In the genomic region with DNA sequence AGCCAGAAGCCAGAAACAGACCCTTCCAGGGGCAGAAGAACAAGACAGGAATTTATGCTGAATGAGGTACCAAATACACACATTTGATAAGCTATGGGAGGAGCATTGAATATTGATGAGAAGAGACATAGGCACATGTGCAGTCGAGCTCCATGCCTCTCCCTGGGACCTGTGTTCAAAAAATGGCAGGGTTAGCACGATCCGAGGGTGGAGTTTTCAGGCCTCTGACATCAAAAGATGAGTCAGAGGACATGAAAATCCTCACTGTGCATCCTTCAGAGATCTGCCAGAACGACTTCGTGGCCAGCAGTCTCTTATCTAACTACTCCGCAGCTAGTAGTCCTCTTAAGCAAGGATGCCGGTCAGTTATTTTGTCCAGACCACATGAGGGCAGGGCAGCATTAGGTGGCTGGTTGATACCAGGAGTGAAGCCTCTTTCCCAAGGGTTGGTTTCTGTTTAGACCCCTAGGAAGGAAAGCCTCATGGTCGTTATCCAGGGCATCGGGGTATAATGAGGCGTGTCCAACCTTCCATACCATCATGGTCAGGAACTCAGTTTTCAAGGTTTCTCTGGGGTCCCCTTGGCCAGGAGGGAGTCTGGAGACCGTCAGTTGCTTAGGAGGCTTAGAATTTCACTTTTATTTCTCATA, we compare ENCODE assay signal across 22 cellular contexts. TPM values are rescaled to one million over a fixed set of nuclear protein-coding genes. Genes with fewer than 3 reads are reported as not detected.
A peak's percentile ranks its signal among the peaks of the same experiment; 100 is the strongest.
DNase-seq lines count a peak whose midpoint lies in the region; ATAC-seq and TF ChIP-seq lines count a peak whose summit lies in the region.
"Had no signal": no experiment of that assay in that cellular context is flagged by ENCODE, and none has a peak within 500 bp of the region (broad histone marks: within the 10 kb centered on the region; RNA-seq: fewer than 3 reads in every experiment).

No MANE protein-coding gene starts in this region.

- no peak overlapping the region for H3K14ac ChIP-seq in mesenchymal stem cell (ENCODE audit: low read length in 2 of 2)

- DNase-seq in EH (ENCODE audit: low read depth) (peak; percentile 30), WERI-Rb-1 (no peak), mesenchymal stem cell (peak; percentile 52), esophagus squamous epithelium (lab: John Stamatoyannopoulos, UW) (no peak), NCI-H748 treated with DMSO at 0.1 percent for 48 hours (lab: John Stamatoyannopoulos, UW) (no peak), NCI-H524 treated with DMSO at 0.1 percent for 48 hours (lab: John Stamatoyannopoulos, UW) (no peak)
- no peak for DNase-seq in natural killer cell treated with Interleukin-12 subunit alpha and Interleukin-12 subunit beta and Interleukin-15 and Interleukin-18, amount 100 ng/mL, for 72 hours (ENCODE audit: low spot score)
- DNase-seq: activated B cell treated with CpG ODN at 0.5 μM for 24 hours; CD8-positive, alpha-beta T cell; cerebellar nuclear complex; DMS79; immature natural killer cell; NCI-H1092; NCI-H2081 treated with DMSO at 0.1 percent for 48 hours; RPMI8226; stimulated activated CD4-positive, alpha-beta T cell treated with anti-CD3 and anti-CD28 coated beads, Interleukin-4, amount 100 ng/mL, for 24 hours; T-helper 1 cell had no signal

- H3K23ac ChIP-seq in mesenchymal stem cell (ENCODE audit: low read length in 2 of 2): no peak overlapping the region

- TF ChIP-seq CTCF in WERI-Rb-1 (IDR thresholded peaks at IDR 0.05; ENCODE audit: low read depth, low read length): 0 out of 2 replicates have a peak, but pooled peaks have one; percentile 20
- no peak for TF ChIP-seq CTCF in gastroesophageal sphincter (IDR thresholded peaks at IDR 0.05)
- no peak for TF ChIP-seq CTCF in esophagus squamous epithelium (IDR thresholded peaks at IDR 0.05)

- H3K36me3 ChIP-seq in WERI-Rb-1: no peaks in the 10 kb centered on the region
- no peaks in the 10 kb centered on the region for H3K36me3 ChIP-seq in gastroesophageal sphincter
- H3K36me3 ChIP-seq in mesenchymal stem cell (ENCODE audit: control insufficient read depth in 1 of 2, insufficient read depth in 2 of 2, low read depth in 1 of 2, low read length in 2 of 2): no peaks in the 10 kb centered on the region
- no peaks in the 10 kb centered on the region for H3K36me3 ChIP-seq in esophagus squamous epithelium
- H3K36me3 ChIP-seq: HAP-1 had no signal

- no peaks in the 10 kb centered on the region for H3K79me1 ChIP-seq in mesenchymal stem cell (replicated peaks; ENCODE audit: low read length, poor library complexity, severe bottlenecking)

- no peak overlapping the region for H3K27ac Mint-ChIP-seq in natural killer cell treated with Interleukin-12 subunit alpha and Interleukin-12 subunit beta and Interleukin-15 and Interleukin-18, amount 100 ng/mL, for 72 hours
- H3K27ac Mint-ChIP-seq: activated B cell treated with CpG ODN at 0.5 μM for 24 hours; activated T-helper 1 cell treated with anti-CD3 and anti-CD28 coated beads, Interleukin-12 subunit alpha, Interleukin-12 subunit beta, Interleukin-2, Interleukin-4 antibody, amounts not matched to agents 30 ng/mL and 10 ng/mL and 1 ng/mL, durations not matched to agents 14 hours and 24 hours and 36 hours; CD8-positive, alpha-beta T cell had no signal

- no peak overlapping the region for H2AFZ ChIP-seq in mesenchymal stem cell (ENCODE audit: low read depth, low read length)

- H2BK12ac ChIP-seq in mesenchymal stem cell (ENCODE audit: low read length in 2 of 2): no peak overlapping the region

- H2BK15ac ChIP-seq in mesenchymal stem cell (ENCODE audit: low read depth, poor library complexity, severe bottlenecking): no peak overlapping the region

- H3K4me2 ChIP-seq in mesenchymal stem cell (ENCODE audit: low read length, poor library complexity, severe bottlenecking): no peak overlapping the region
- H3K4me2 ChIP-seq: KMS-11 had no signal

- H3K36me3 Mint-ChIP-seq in natural killer cell treated with Interleukin-12 subunit alpha and Interleukin-12 subunit beta and Interleukin-15 and Interleukin-18, amount 100 ng/mL, for 72 hours: no peaks in the 10 kb centered on the region
- H3K36me3 Mint-ChIP-seq: CD8-positive, alpha-beta T cell; immature natural killer cell had no signal

- no peak overlapping the region for H4K91ac ChIP-seq in mesenchymal stem cell (ENCODE audit: low read length)

- no peaks in the 10 kb centered on the region for H3K9me3 ChIP-seq in WERI-Rb-1 (ENCODE audit: severe bottlenecking)
- no peaks in the 10 kb centered on the region for H3K9me3 ChIP-seq in gastroesophageal sphincter
- no peaks in the 10 kb centered on the region for H3K9me3 ChIP-seq in mesenchymal stem cell (ENCODE audit: control insufficient read depth, low read length)
- H3K9me3 ChIP-seq in esophagus squamous epithelium: no peaks in the 10 kb centered on the region
- H3K9me3 ChIP-seq: HAP-1 had no signal

- TF ChIP-seq POLR2A in gastroesophageal sphincter (IDR thresholded peaks at IDR 0.05) (no peak), esophagus squamous epithelium (IDR thresholded peaks at IDR 0.05) (no peak)

- no peak overlapping the region for H2BK5ac ChIP-seq in mesenchymal stem cell (ENCODE audit: low read depth, low read length, poor library complexity, severe bottlenecking)

- H3K27me3 ChIP-seq in WERI-Rb-1 (ENCODE audit: insufficient read depth, low read depth, severe bottlenecking) (no peaks in the 10 kb centered on the region), gastroesophageal sphincter (no peaks in the 10 kb centered on the region), mesenchymal stem cell (ENCODE audit: control insufficient read depth in 1 of 2, insufficient read depth in 1 of 2, low read length in 2 of 2) (no peaks in the 10 kb centered on the region), esophagus squamous epithelium (no peaks in the 10 kb centered on the region)

- H3K9ac ChIP-seq in mesenchymal stem cell (ENCODE audit: low read length): no peak overlapping the region
- H3K9ac ChIP-seq: KMS-11 had no signal

- no peak overlapping the region for H3K27ac ChIP-seq in WERI-Rb-1
- no peak overlapping the region for H3K27ac ChIP-seq in gastroesophageal sphincter
- no peak overlapping the region for H3K27ac ChIP-seq in mesenchymal stem cell (ENCODE audit: low read length, poor library complexity, severe bottlenecking)
- H3K27ac ChIP-seq in esophagus squamous epithelium: no peak overlapping the region
- H3K27ac ChIP-seq: KMS-11 had no signal

- H3K4me1 Mint-ChIP-seq in natural killer cell treated with Interleukin-12 subunit alpha and Interleukin-12 subunit beta and Interleukin-15 and Interleukin-18, amount 100 ng/mL, for 72 hours (ENCODE audit: low read depth in 2 of 2): no peaks in the 10 kb centered on the region
- H3K4me1 Mint-ChIP-seq: activated B cell treated with CpG ODN at 0.5 μM for 24 hours, immature natural killer cell, neural crest cell had no signal

- no peak overlapping the region for H2BK120ac ChIP-seq in mesenchymal stem cell (ENCODE audit: low read depth, low read length)

- H3K4me3 ChIP-seq in WERI-Rb-1 (ENCODE audit: low read depth, low read length): no peak overlapping the region
- no peak overlapping the region for H3K4me3 ChIP-seq in gastroesophageal sphincter
- no peak overlapping the region for H3K4me3 ChIP-seq in mesenchymal stem cell (ENCODE audit: insufficient read depth in 1 of 2, low read depth in 1 of 2, low read length in 2 of 2)
- H3K4me3 ChIP-seq in esophagus squamous epithelium: no peak overlapping the region
- H3K4me3 ChIP-seq: HAP-1 had no signal

- H3K4ac ChIP-seq in mesenchymal stem cell (ENCODE audit: low read depth in 1 of 2, low read length in 2 of 2): no peak overlapping the region

- no peak overlapping the region for H3K4me3 Mint-ChIP-seq in natural killer cell treated with Interleukin-12 subunit alpha and Interleukin-12 subunit beta and Interleukin-15 and Interleukin-18, amount 100 ng/mL, for 72 hours
- H3K4me3 Mint-ChIP-seq: activated B cell treated with CpG ODN at 0.5 μM for 24 hours; activated T-helper 1 cell treated with anti-CD3 and anti-CD28 coated beads, Interleukin-12 subunit alpha, Interleukin-12 subunit beta, Interleukin-2, Interleukin-4 antibody, amounts not matched to agents 30 ng/mL and 10 ng/mL and 1 ng/mL, durations not matched to agents 14 hours and 24 hours and 36 hours; CD8-positive, alpha-beta T cell; immature natural killer cell; neural crest cell had no signal

- TF ChIP-seq EP300 in gastroesophageal sphincter (IDR thresholded peaks at IDR 0.05): no peak

- H3K4me1 ChIP-seq in gastroesophageal sphincter (peaks cover 0 to 2% (median 0%) of the 10 kb centered on the region in 3 donors), mesenchymal stem cell (ENCODE audit: control insufficient read depth, insufficient read depth, low read depth, low read length) (no peaks in the 10 kb centered on the region), esophagus squamous epithelium (peaks cover 0 to 2% (median 0%) of the 10 kb centered on the region in 3 donors)

- WGBS in gastroesophageal sphincter (ENCODE audit: low coverage in 1 of 2), 2 donors: 66 to 83% methylated on average over 2 to 10 of the region's 11 CpGs
- 74% methylated on average over 10 of the region's 11 CpGs for WGBS in mesenchymal stem cell
- 72 to 74% methylated on average over 11 of the region's 11 CpGs for WGBS in esophagus squamous epithelium, 2 donors

- no peak overlapping the region for H4K8ac ChIP-seq in mesenchymal stem cell (ENCODE audit: low read length)

- no peak overlapping the region for H2AK5ac ChIP-seq in mesenchymal stem cell (ENCODE audit: low read length, severe bottlenecking)

- H3K27me3 Mint-ChIP-seq in natural killer cell treated with Interleukin-12 subunit alpha and Interleukin-12 subunit beta and Interleukin-15 and Interleukin-18, amount 100 ng/mL, for 72 hours: peaks cover 0 to 6% of the 10 kb centered on the region in 2 donors
- H3K27me3 Mint-ChIP-seq: activated B cell treated with CpG ODN at 0.5 μM for 24 hours had no signal

- ATAC-seq in gastroesophageal sphincter: peak; percentile 39
- ATAC-seq in natural killer cell treated with Interleukin-12 subunit alpha and Interleukin-12 subunit beta and Interleukin-15 and Interleukin-18, amount 100 ng/mL, for 72 hours: no peak
- ATAC-seq: CD8-positive, alpha-beta T cell had no signal

- H3K18ac ChIP-seq in mesenchymal stem cell (ENCODE audit: low read depth in 1 of 2, low read length in 2 of 2): no peak overlapping the region

- H3K9me3 Mint-ChIP-seq in natural killer cell treated with Interleukin-12 subunit alpha and Interleukin-12 subunit beta and Interleukin-15 and Interleukin-18, amount 100 ng/mL, for 72 hours: no peaks in the 10 kb centered on the region
- H3K9me3 Mint-ChIP-seq: activated B cell treated with CpG ODN at 0.5 μM for 24 hours; activated T-helper 1 cell treated with anti-CD3 and anti-CD28 coated beads, Interleukin-12 subunit alpha, Interleukin-12 subunit beta, Interleukin-2, Interleukin-4 antibody, amounts not matched to agents 30 ng/mL and 10 ng/mL and 1 ng/mL, durations not matched to agents 14 hours and 24 hours and 36 hours; CD8-positive, alpha-beta T cell; immature natural killer cell; neural crest cell had no signal

- intact Hi-C loops in esophagus squamous epithelium (cut with DNase I): no loop called here

RNA-seq across cellular contexts. Expression of a gene that starts 11.6 kb away (rescaled TPM):
- total RNA-seq in gastroesophageal sphincter (1 to 10 TPM; 2.2 to 7.7 (median 4.4) TPM), esophagus squamous epithelium (1 to 10 TPM; 1.1 to 2.1 (median 1.8) TPM)
- 18.7 TPM for polyA plus RNA-seq in mesenchymal stem cell (2013, experiment 1 of 2)
- 18.7 TPM for polyA plus RNA-seq in mesenchymal stem cell (2013, experiment 2 of 2)
- under 1 TPM in 1 of 2 donors, not detected in 1; 0.36 TPM for total RNA-seq in natural killer cell treated with Interleukin-12 subunit alpha and Interleukin-12 subunit beta and Interleukin-15 and Interleukin-18, amount 100 ng/mL, for 72 hours
- total RNA-seq: activated B cell treated with CpG ODN at 0.5 μM for 24 hours; CD8-positive, alpha-beta T cell had no signal

RNA-seq across cellular contexts. Expression of a gene that starts 34.2 kb away (rescaled TPM):
- total RNA-seq in gastroesophageal sphincter (100 to 1,000 TPM in 2 of 4 donors, 10 to 100 TPM in 2; 69.9 to 106 (median 93.9) TPM), esophagus squamous epithelium (10 to 100 TPM; 27.6 to 67.1 (median 37.0) TPM)
- polyA plus RNA-seq in mesenchymal stem cell (2013, experiment 1 of 2): 39.0 TPM
- 39.1 TPM for polyA plus RNA-seq in mesenchymal stem cell (2013, experiment 2 of 2)
- total RNA-seq in natural killer cell treated with Interleukin-12 subunit alpha and Interleukin-12 subunit beta and Interleukin-15 and Interleukin-18, amount 100 ng/mL, for 72 hours: 100 to 1,000 TPM; 114 to 120 TPM

Comparison
In these comparisons a context has a peak if more than half of its experiments do, and no peak if none do; other contexts are left out.
1. DNase-seq: peak in EH (single experiment) and mesenchymal stem cell (single experiment); none in WERI-Rb-1 (single experiment), esophagus squamous epithelium (single experiment), NCI-H748 treated with DMSO at 0.1 percent for 48 hours (single experiment), NCI-H524 treated with DMSO at 0.1 percent for 48 hours (single experiment) and natural killer cell treated with Interleukin-12 subunit alpha and Interleukin-12 subunit beta and Interleukin-15 and Interleukin-18, amount 100 ng/mL, for 72 hours (single experiment).